In the genomic region with DNA sequence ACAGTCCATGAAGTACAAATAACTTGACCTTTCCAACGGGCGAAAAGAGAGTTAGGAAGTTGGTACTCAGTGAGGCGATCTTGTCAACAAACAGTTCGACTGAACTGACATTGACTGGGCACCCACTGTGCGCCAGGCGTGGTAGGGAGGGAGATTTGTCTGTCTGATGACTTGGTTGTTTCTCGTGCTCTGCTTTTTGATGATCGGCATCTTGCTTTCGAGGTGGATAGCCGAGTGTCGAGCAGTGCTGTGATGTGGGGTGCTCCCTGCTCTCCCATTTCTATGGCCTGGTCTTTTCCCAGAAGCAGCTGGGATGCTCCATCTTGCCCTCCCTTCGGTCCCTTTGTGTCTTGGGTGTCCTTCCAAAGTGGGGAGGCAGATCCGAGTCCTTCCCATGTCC, we compare ENCODE assay signal across 1 cellular context.
TF ChIP-seq lines count a peak whose summit lies in the region.

No MANE protein-coding gene starts in this region.

TF ChIP-seq in IMR-90, 13 proteins besides CTCF, POLR2A, EP300 and RAD21:
- TF ChIP-seq RFX5 (IDR thresholded peaks at IDR 0.05; ENCODE audit: low read depth, low read length) (no peak), MXI1 (IDR thresholded peaks at IDR 0.05; ENCODE audit: borderline replicate concordance, low read depth, low read length) (no peak), MAZ (IDR thresholded peaks at IDR 0.05; ENCODE audit: borderline replicate concordance, low read depth, low read length) (no peak), NFE2L2 (IDR thresholded peaks at IDR 0.05; ENCODE audit: low read depth, low read length) (no peak), RCOR1 (IDR thresholded peaks at IDR 0.05; ENCODE audit: insufficient replicate concordance, low read length) (no peak), FOS (IDR thresholded peaks at IDR 0.05; ENCODE audit: low read depth, low read length) (no peak), CEBPB (IDR thresholded peaks at IDR 0.05; ENCODE audit: low read depth, low read length) (no peak), MAFK (IDR thresholded peaks at IDR 0.05; ENCODE audit: low read depth, low read length) (no peak), CHD1 (IDR thresholded peaks at IDR 0.05; ENCODE audit: low read depth, low read length) (no peak), BHLHE40 (IDR thresholded peaks at IDR 0.05; ENCODE audit: low read depth, low read length) (no peak), SMC3 (IDR thresholded peaks at IDR 0.05; ENCODE audit: low read depth, low read length) (no peak)
- TF ChIP-seq, protein P1, sequence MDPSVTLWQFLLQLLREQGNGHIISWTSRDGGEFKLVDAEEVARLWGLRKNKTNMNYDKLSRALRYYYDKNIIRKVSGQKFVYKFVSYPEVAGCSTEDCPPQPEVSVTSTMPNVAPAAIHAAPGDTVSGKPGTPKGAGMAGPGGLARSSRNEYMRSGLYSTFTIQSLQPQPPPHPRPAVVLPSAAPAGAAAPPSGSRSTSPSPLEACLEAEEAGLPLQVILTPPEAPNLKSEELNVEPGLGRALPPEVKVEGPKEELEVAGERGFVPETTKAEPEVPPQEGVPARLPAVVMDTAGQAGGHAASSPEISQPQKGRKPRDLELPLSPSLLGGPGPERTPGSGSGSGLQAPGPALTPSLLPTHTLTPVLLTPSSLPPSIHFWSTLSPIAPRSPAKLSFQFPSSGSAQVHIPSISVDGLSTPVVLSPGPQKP (IDR thresholded peaks at IDR 0.05; ENCODE audit: borderline replicate concordance, low read depth, low read length): no peak
- TF ChIP-seq, protein P2, sequence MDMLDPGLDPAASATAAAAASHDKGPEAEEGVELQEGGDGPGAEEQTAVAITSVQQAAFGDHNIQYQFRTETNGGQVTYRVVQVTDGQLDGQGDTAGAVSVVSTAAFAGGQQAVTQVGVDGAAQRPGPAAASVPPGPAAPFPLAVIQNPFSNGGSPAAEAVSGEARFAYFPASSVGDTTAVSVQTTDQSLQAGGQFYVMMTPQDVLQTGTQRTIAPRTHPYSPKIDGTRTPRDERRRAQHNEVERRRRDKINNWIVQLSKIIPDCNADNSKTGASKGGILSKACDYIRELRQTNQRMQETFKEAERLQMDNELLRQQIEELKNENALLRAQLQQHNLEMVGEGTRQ (IDR thresholded peaks at IDR 0.05; ENCODE audit: low read depth, low read length): no peak
TF ChIP-seq in IMR-90: peak in this region for 0.
